Comparison of ENCODE assay signal across 1 cellular context in the genomic region with DNA sequence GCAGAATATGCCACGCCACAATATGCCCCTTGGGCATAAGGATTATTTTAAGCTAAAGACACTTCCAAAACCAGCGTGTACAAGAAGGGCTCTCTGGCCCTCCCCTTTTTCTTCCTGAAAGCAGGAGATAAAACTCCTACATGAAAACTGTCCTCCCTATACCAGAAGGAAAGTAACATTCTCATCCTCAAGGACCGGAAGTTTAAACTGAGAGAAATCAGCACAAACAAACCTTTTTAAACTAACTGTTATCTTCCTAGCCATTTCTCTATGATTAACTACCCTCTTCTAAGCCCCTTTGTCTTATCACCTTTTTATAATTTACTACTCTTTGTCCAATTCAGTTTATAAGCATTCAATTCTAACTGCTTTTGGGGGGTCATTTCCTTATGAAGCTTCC.
TF ChIP-seq lines count a peak whose summit lies in the region.

No MANE protein-coding gene starts in this region.

TF ChIP-seq in K562, 482 proteins besides CTCF, POLR2A, EP300 and RAD21 (continues in another document):
- TF ChIP-seq AFF4 (CRISPR knock-in tag; IDR thresholded peaks at IDR 0.05): no peak
- TF ChIP-seq RUNX1 (IDR thresholded peaks at IDR 0.05; ENCODE audit: low read depth): no peak
- no peak for TF ChIP-seq MED1 (CRISPR knock-in tag; IDR thresholded peaks at IDR 0.05; ENCODE audit: borderline replicate concordance)
- no peak for TF ChIP-seq CCAR2 (IDR thresholded peaks at IDR 0.05; ENCODE audit: low read depth, low read length)
- TF ChIP-seq TCF3 (CRISPR knock-in tag; IDR thresholded peaks at IDR 0.05): peak; percentile 72
- TF ChIP-seq IRF2 (CRISPR knock-in tag; IDR thresholded peaks at IDR 0.05): no peak
- no peak for TF ChIP-seq ILK (tag; IDR thresholded peaks at IDR 0.05; ENCODE audit: borderline replicate concordance, low read depth)
- peak; percentile 72 for TF ChIP-seq SOX6 (IDR thresholded peaks at IDR 0.05)
- TF ChIP-seq MYBL2 (IDR thresholded peaks at IDR 0.05; ENCODE audit: low read depth): no peak
- TF ChIP-seq MYBL2 (CRISPR knock-in tag; IDR thresholded peaks at IDR 0.05; ENCODE audit: borderline replicate concordance): no peak
- TF ChIP-seq ARID3A (IDR thresholded peaks at IDR 0.05; ENCODE audit: borderline replicate concordance, low read depth, low read length): peak; percentile 68; the same call in 1 of the 2 replicates
- TF ChIP-seq MLLT1 (IDR thresholded peaks at IDR 0.05): no peak
- TF ChIP-seq HEY1 (CRISPR knock-in tag; IDR thresholded peaks at IDR 0.05; ENCODE audit: borderline replicate concordance): no peak
- no peak for TF ChIP-seq C11orf30 (IDR thresholded peaks at IDR 0.05; ENCODE audit: low read depth)
- no peak for TF ChIP-seq RBM15 (IDR thresholded peaks at IDR 0.05; ENCODE audit: insufficient read depth, low read length)
- no peak for TF ChIP-seq ZFP1 (CRISPR knock-in tag; IDR thresholded peaks at IDR 0.05)
- no peak for TF ChIP-seq DACH1 (IDR thresholded peaks at IDR 0.05; ENCODE audit: partially characterized antibody)
- TF ChIP-seq ASH1L (IDR thresholded peaks at IDR 0.05; ENCODE audit: borderline replicate concordance, low read depth, partially characterized antibody): no peak
- peak; percentile 81 for TF ChIP-seq ARID1B (IDR thresholded peaks at IDR 0.05)
- 0 out of 2 replicates have a peak, but pooled peaks have one; percentile 24 for TF ChIP-seq TAL1 (IDR thresholded peaks at IDR 0.05)
- TF ChIP-seq VEZF1 (CRISPR knock-in tag; IDR thresholded peaks at IDR 0.05): peak; percentile 73
- TF ChIP-seq RCOR1 (IDR thresholded peaks at IDR 0.05; ENCODE audit: borderline replicate concordance in 1 of 2, low read depth in 2 of 2, low read length in 2 of 2): peak in 1 of 2 experiments; percentile 83; a peak in 1 of 4 replicates
- TF ChIP-seq ZBTB26 (CRISPR knock-in tag; IDR thresholded peaks at IDR 0.05): no peak
- peak; percentile 64 for TF ChIP-seq DPF2 (IDR thresholded peaks at IDR 0.05)
- peak; percentile 62 for TF ChIP-seq SMARCA4 (IDR thresholded peaks at IDR 0.05)
- TF ChIP-seq RAD51 (IDR thresholded peaks at IDR 0.05; ENCODE audit: borderline replicate concordance, low read depth): no peak
- 0 out of 4 replicates have a peak, but pooled peaks have one; percentile 27 to 35 for TF ChIP-seq MNT (conservative IDR thresholded peaks at IDR 0.05)
- TF ChIP-seq CC2D1A (IDR thresholded peaks at IDR 0.05): no peak
- TF ChIP-seq MAFG (tag; conservative IDR thresholded peaks at IDR 0.05): 0 out of 2 replicates have a peak, but pooled peaks have one; percentile 5
- 0 out of 2 replicates have a peak, but pooled peaks have one; percentile 47 for TF ChIP-seq GATAD2B (IDR thresholded peaks at IDR 0.05; ENCODE audit: borderline replicate concordance)
- TF ChIP-seq CBFA2T2 (conservative IDR thresholded peaks at IDR 0.05): peak; percentile 64
- TF ChIP-seq, protein P1, sequence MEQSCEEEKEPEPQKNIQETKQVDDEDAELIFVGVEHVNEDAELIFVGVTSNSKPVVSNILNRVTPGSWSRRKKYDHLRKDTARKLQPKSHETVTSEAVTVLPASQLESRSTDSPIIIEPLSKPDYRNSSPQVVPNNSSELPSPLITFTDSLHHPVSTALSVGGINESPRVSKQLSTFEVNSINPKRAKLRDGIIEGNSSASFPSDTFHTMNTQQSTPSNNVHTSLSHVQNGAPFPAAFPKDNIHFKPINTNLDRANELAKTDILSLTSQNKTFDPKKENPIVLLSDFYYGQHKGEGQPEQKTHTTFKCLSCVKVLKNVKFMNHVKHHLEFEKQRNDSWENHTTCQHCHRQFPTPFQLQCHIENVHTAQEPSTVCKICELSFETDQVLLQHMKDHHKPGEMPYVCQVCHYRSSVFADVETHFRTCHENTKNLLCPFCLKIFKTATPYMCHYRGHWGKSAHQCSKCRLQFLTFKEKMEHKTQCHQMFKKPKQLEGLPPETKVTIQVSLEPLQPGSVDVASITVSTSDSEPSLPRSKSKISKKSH (CRISPR knock-in tag; IDR thresholded peaks at IDR 0.05): no peak
- no peak for TF ChIP-seq ESRRB (CRISPR knock-in tag; IDR thresholded peaks at IDR 0.05; ENCODE audit: borderline replicate concordance)
- TF ChIP-seq HNRNPUL1 (IDR thresholded peaks at IDR 0.05; ENCODE audit: low read length): no peak
- TF ChIP-seq PBX2 (CRISPR knock-in tag; IDR thresholded peaks at IDR 0.05; ENCODE audit: low read depth): no peak
- TF ChIP-seq PBX2 (tag; conservative IDR thresholded peaks at IDR 0.05; ENCODE audit: low read depth): peak; percentile 75
- no peak for TF ChIP-seq MAZ (CRISPR knock-in tag; conservative IDR thresholded peaks at IDR 0.05 in 1 of 2, IDR thresholded peaks at IDR 0.05 in 1 of 2)
- peak; percentile 83 for TF ChIP-seq MEIS2 (IDR thresholded peaks at IDR 0.05; ENCODE audit: partially characterized antibody)
- peak in 1 of 2 experiments; percentile 40; a peak in 2 of 4 replicates for TF ChIP-seq HDAC1 (IDR thresholded peaks at IDR 0.05)
- TF ChIP-seq ZNF707 (CRISPR knock-in tag; conservative IDR thresholded peaks at IDR 0.05): no peak
- TF ChIP-seq CBX5 (IDR thresholded peaks at IDR 0.05; ENCODE audit: borderline replicate concordance, low read depth): no peak
- no peak for TF ChIP-seq ZNF3 (CRISPR knock-in tag; IDR thresholded peaks at IDR 0.05)
- no peak for TF ChIP-seq POLR2B (IDR thresholded peaks at IDR 0.05; ENCODE audit: low read depth, partially characterized antibody)
- TF ChIP-seq CBFA2T3 (IDR thresholded peaks at IDR 0.05): peak; percentile 85
- peak; percentile 22; the same call in 1 of the 2 replicates for TF ChIP-seq EP400 (IDR thresholded peaks at IDR 0.05)
